7 cellular contexts compared by ENCODE assay signal in the genomic region with DNA sequence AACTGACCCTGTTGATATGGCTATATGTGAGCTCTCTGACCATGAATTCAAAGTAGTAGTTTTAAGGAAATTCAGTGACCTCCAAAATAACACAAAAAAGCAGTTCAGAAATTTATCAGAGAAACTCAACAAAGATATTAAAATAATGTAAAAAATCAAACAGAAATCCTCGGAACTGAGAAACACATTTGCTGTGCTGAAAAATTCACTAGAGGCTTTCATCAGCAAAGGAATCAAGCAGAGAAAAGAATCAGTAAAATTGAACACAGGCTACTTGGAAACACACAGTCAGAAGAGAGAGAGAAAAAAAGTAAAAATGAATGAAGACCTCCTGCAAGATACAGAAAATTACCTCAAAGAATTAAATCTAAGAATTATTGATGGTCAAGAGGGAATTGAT.
"Had no signal": no experiment of that assay in that cellular context is flagged by ENCODE, and none has a peak within 500 bp of the region (broad histone marks: within the 10 kb centered on the region; RNA-seq: fewer than 3 reads in every experiment).

No MANE protein-coding gene starts in this region.

- FAIRE-seq: HTR-8/SVneo, K562 had no signal

- H3K4me3 ChIP-seq: K562 had no signal

- ATAC-seq: K562 had no signal

- H3K4me2 ChIP-seq: KMS-11 had no signal

- DNase-seq: IMR-90, KBM-7, KG1 had no signal

- H3K27ac ChIP-seq: HL-60, KMS-11 had no signal

- H3K9ac ChIP-seq: KMS-11 had no signal
